ENCODE assay signal across 23 cellular contexts in the genomic region with DNA sequence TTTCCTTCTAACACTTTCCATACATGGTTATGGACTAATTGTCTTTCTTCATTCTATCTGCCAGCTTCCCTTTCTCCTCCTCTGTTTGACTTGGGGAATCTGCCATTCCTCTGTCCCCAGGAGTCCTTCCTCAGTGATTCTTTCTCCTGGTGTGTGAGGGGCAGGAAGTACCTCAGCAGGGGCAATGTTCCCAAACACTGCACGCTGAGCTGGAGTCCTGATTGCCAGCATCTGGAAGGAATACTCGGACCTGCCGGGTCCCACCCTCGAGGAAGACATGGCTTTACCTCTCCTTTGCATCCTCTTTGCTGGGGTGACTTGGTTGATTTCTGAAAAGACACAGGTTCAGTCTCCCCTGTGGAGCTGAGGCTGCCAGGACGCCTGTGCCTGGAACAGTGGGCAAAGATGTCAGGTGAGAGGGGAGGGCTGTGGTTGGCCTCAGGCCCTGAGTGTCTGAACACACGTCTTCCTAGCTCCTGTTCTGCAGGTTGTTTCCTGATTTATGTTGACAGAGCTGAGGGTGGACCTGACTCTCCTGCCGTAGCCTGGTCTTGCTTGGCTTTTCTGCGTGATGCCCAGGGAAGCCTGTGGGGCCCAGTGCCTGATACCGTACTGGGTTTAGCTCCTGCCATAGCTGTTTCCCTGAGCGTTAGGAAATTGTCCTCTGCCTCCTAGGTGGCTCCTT. TPM values are rescaled to one million over a fixed set of nuclear protein-coding genes. Genes with fewer than 3 reads are reported as not detected.
DNase-seq lines count a peak whose midpoint lies in the region; ATAC-seq and TF ChIP-seq lines count a peak whose summit lies in the region.
"Had no signal": no experiment of that assay in that cellular context is flagged by ENCODE, and none has a peak within 500 bp of the region (broad histone marks: within the 10 kb centered on the region; RNA-seq: fewer than 3 reads in every experiment).

No MANE protein-coding gene starts in this region.

- peaks cover 22% of the 10 kb centered on the region for H3K4me1 Mint-ChIP-seq in T-helper 1 cell treated with Interleukin-12 subunit alpha and Interleukin-12 subunit beta and Interleukin-4 antibody, amounts not matched to agents 30 μg/mL and 1 μg/mL, for 36 hours (ENCODE audit: low read depth)
- peaks cover 50% of the 10 kb centered on the region for H3K4me1 Mint-ChIP-seq in brain
- H3K4me1 Mint-ChIP-seq in naive thymus-derived CD8-positive, alpha-beta T cell, result peaks cover 14 to 39% (median 29%) of the 10 kb centered on the region in 4 donors
- H3K4me1 Mint-ChIP-seq in T-cell, result peaks cover 21 to 33% (median 24%) of the 10 kb centered on the region in 3 donors

- H3K27me3 Mint-ChIP-seq in T-helper 1 cell treated with Interleukin-12 subunit alpha and Interleukin-12 subunit beta and Interleukin-4 antibody, amounts not matched to agents 30 μg/mL and 1 μg/mL, for 36 hours (ENCODE audit: low read depth), result no peaks in the 10 kb centered on the region
- H3K27me3 Mint-ChIP-seq in brain (peaks cover 4% of the 10 kb centered on the region), T-cell (no peaks in the 10 kb centered on the region)
- H3K27me3 Mint-ChIP-seq in naive thymus-derived CD8-positive, alpha-beta T cell, result no peaks in the 10 kb centered on the region
- H3K27me3 Mint-ChIP-seq: CD4-positive, alpha-beta memory T cell had no signal

- H3K27ac ChIP-seq in HEK293 (ENCODE audit: extremely low read depth, low read depth, low read length), result no peak overlapping the region
- H3K27ac ChIP-seq: body of pancreas had no signal

- no peaks in the 10 kb centered on the region for H3K9me3 ChIP-seq in HEK293 (ENCODE audit: control insufficient read depth, insufficient read depth, low read depth, low read length)
- H3K9me3 ChIP-seq: body of pancreas had no signal

- no peak overlapping the region for H3K4me3 ChIP-seq in HEK293 (ENCODE audit: low read depth, low read length)
- H3K4me3 ChIP-seq: body of pancreas, skin epidermis had no signal

- no peaks in the 10 kb centered on the region for H3K9me3 Mint-ChIP-seq in T-helper 1 cell treated with Interleukin-12 subunit alpha and Interleukin-12 subunit beta and Interleukin-4 antibody, amounts not matched to agents 30 μg/mL and 1 μg/mL, for 36 hours
- H3K9me3 Mint-ChIP-seq in brain (peaks cover 0 to 5% (median 2%) of the 10 kb centered on the region in 5 experiments), T-cell (no peaks in the 10 kb centered on the region)
- H3K9me3 Mint-ChIP-seq in naive thymus-derived CD8-positive, alpha-beta T cell, result no peaks in the 10 kb centered on the region

- H3K36me3 Mint-ChIP-seq in T-helper 1 cell treated with Interleukin-12 subunit alpha and Interleukin-12 subunit beta and Interleukin-4 antibody, amounts not matched to agents 30 μg/mL and 1 μg/mL, for 36 hours (ENCODE audit: low read depth), result peaks cover 17% of the 10 kb centered on the region
- H3K36me3 Mint-ChIP-seq in brain (peaks cover 18% of the 10 kb centered on the region), T-cell (peaks cover 4% of the 10 kb centered on the region)
- H3K36me3 Mint-ChIP-seq in naive thymus-derived CD8-positive, alpha-beta T cell, result peaks cover 0 to 9% (median 3%) of the 10 kb centered on the region in 3 donors

- TF ChIP-seq CTCF in HEK293 (tag by site-specific recombination; IDR thresholded peaks at IDR 0.05), result no peak
- no peak for TF ChIP-seq CTCF in brain (conservative IDR thresholded peaks at IDR 0.05)

- no peak overlapping the region for H3K4me3 Mint-ChIP-seq in T-helper 1 cell treated with Interleukin-12 subunit alpha and Interleukin-12 subunit beta and Interleukin-4 antibody, amounts not matched to agents 30 μg/mL and 1 μg/mL, for 36 hours
- H3K4me3 Mint-ChIP-seq in brain, result peak overlapping the region; percentile 30 to 74 (median 57)
- peak overlapping the region in 5 of 10 donors; percentile 29 to 71 (median 33) for H3K4me3 Mint-ChIP-seq in naive thymus-derived CD8-positive, alpha-beta T cell
- H3K4me3 Mint-ChIP-seq in T-cell, result peak overlapping the region in 1 of 3 donors; percentile 22

- peaks cover 0 to 18% of the 10 kb centered on the region in 2 experiments; a peak in 2 of 3 replicates for H3K36me3 ChIP-seq in HEK293 (ENCODE audit: control insufficient read depth in 2 of 2, insufficient read depth in 1 of 2, low read length in 2 of 2)

- POLR2A ChIA-PET in HEK293 (lab: Yijun Ruan, JAX), result interaction anchor here (1.1 kb wide), 1 partner anchor 140 kb away, joined by 3 read pairs; no protein-coding TSS in a partner anchor
- POLR2A ChIA-PET in naive thymus-derived CD8-positive, alpha-beta T cell (lab: Charles Lee), result interaction anchor here (0.5 to 0.6 kb wide), 2 partner anchors 1206 to 1564 kb away, joined by 3 to 8 read pairs; no protein-coding TSS in a partner anchor
- POLR2A ChIA-PET in T-cell (lab: Charles Lee), result no interaction called here

- ATAC-seq in naive thymus-derived CD8-positive, alpha-beta T cell, result no peak
- ATAC-seq in HG03045 (IDR thresholded peaks at IDR 0.05; ENCODE audit: unreplicated experiment), result no peak
- no peak for ATAC-seq in T-cell (replicated peaks in 1 of 4)
- ATAC-seq: body of pancreas; Right ventricle myocardium inferior; stimulated activated naive CD8-positive, alpha-beta T cell treated with anti-CD3 and anti-CD28 coated beads, Interleukin-15, Interleukin-2, amounts not matched to agents 100 U/mL and 50 U/mL, for 24 hours had no signal

- CTCF ChIA-PET in HEK293 (lab: Yijun Ruan, JAX) (interaction anchor here (0.6 to 0.9 kb wide), 2 partner anchors 11 to 13 kb away, joined by 3 read pairs; no protein-coding TSS in a partner anchor), T-cell (lab: Charles Lee) (no interaction called here)

- peak overlapping the region; percentile 64 for H3K27ac Mint-ChIP-seq in T-helper 1 cell treated with Interleukin-12 subunit alpha and Interleukin-12 subunit beta and Interleukin-4 antibody, amounts not matched to agents 30 μg/mL and 1 μg/mL, for 36 hours
- H3K27ac Mint-ChIP-seq in brain, result peak overlapping the region; percentile 12 to 84 (median 47)
- H3K27ac Mint-ChIP-seq in naive thymus-derived CD8-positive, alpha-beta T cell, result peak overlapping the region in 8 of 10 donors; percentile 39 to 82 (median 68)
- H3K27ac Mint-ChIP-seq in T-cell, result peak overlapping the region in 1 of 2 donors; percentile 38

- DNase-seq in T-helper 1 cell (no peak), T-cell (no peak), NCI-H2171 (lab: John Stamatoyannopoulos, UW) (no peak)
- DNase-seq in naive thymus-derived CD8-positive, alpha-beta T cell, result no peak
- DNase-seq: 8988T; activated CD8-positive, alpha-beta memory T cell treated with anti-CD3 and anti-CD28 coated beads for 24 hours; activated effector memory CD4-positive, alpha-beta T cell treated with anti-CD3 and anti-CD28 coated beads, Interleukin-2, amount 50 U/mL, for 16 hours; body of pancreas; CD4-positive, alpha-beta memory T cell; effector CD4-positive, alpha-beta T cell; GOT3; hypothalamus; NCI-H1048; NCI-H82; occipital lobe; stimulated activated naive CD8-positive, alpha-beta T cell treated with anti-CD3 and anti-CD28 coated beads, Interleukin-15, Interleukin-2, amounts not matched to agents 100 U/mL and 50 U/mL, for 24 hours had no signal

- 0 out of 2 replicates have a peak, but pooled peaks cover 2% of the 10 kb centered on the region for H3K4me1 ChIP-seq in HEK293 (ENCODE audit: control insufficient read depth, insufficient read depth, low read length)

TF ChIP-seq in HEK293, 187 proteins besides CTCF, POLR2A, EP300 and RAD21:
- no peak for TF ChIP-seq SP3 (tag by site-specific recombination; IDR thresholded peaks at IDR 0.05)
- peak; percentile 82 for TF ChIP-seq ZIC2 (tag by site-specific recombination; IDR thresholded peaks at IDR 0.05)
- 0 out of 2 replicates have a peak, but pooled peaks have one; percentile 43 for TF ChIP-seq ZNF600 (tag by site-specific recombination; IDR thresholded peaks at IDR 0.05)

RNA-seq across cellular contexts. Expression of a gene that starts 4.3 kb away (rescaled TPM):
- polyA plus RNA-seq in brain (ENCODE audit: insufficient read depth, low read depth, low replicate concordance), result 1,055 TPM
- total RNA-seq in naive thymus-derived CD8-positive, alpha-beta T cell, result 10 to 100 TPM; 94.9 to 95.2 TPM
- 100 to 1,000 TPM; 319 to 428 (median 392) TPM for polyA plus RNA-seq in naive thymus-derived CD8-positive, alpha-beta T cell
- 100 to 1,000 TPM; 108 to 152 (median 125) TPM for total RNA-seq in T-cell

RNA-seq across cellular contexts. Expression of a gene that starts 7.5 kb away (rescaled TPM):
- 215 TPM for polyA plus RNA-seq in brain (ENCODE audit: insufficient read depth, low read depth, low replicate concordance)
- total RNA-seq in naive thymus-derived CD8-positive, alpha-beta T cell, result 10 to 100 TPM; 69.6 to 75.8 TPM
- polyA plus RNA-seq in naive thymus-derived CD8-positive, alpha-beta T cell, result 100 to 1,000 TPM; 109 to 121 (median 115) TPM
- total RNA-seq in T-cell, result 10 to 100 TPM; 63.1 to 76.7 (median 67.2) TPM

RNA-seq across cellular contexts. Expression of a gene that starts 39.9 kb away (rescaled TPM):
- polyA plus RNA-seq in brain (ENCODE audit: insufficient read depth, low read depth, low replicate concordance), result 15.8 TPM
- total RNA-seq in naive thymus-derived CD8-positive, alpha-beta T cell, result 10 to 100 TPM; 24.2 to 28.0 TPM
- 10 to 100 TPM in 2 of 3 donors, 1 to 10 TPM in 1; 6.2 to 14.6 (median 11.7) TPM for polyA plus RNA-seq in naive thymus-derived CD8-positive, alpha-beta T cell
- 10 to 100 TPM; 19.0 to 27.5 (median 23.5) TPM for total RNA-seq in T-cell

RNA-seq across cellular contexts. Expression of a gene that starts 57.0 kb away (rescaled TPM):
- polyA plus RNA-seq in brain (ENCODE audit: insufficient read depth, low read depth, low replicate concordance), result 27.0 TPM
- total RNA-seq in naive thymus-derived CD8-positive, alpha-beta T cell, result not detected
- not detected for polyA plus RNA-seq in naive thymus-derived CD8-positive, alpha-beta T cell
- total RNA-seq in T-cell, result not detected
- total RNA-seq: CD4-positive, alpha-beta memory T cell; lung microvascular endothelial cell had no signal
- polyA plus RNA-seq: CD4-positive, alpha-beta memory T cell had no signal

Comparison
In these comparisons a context has a peak if more than half of its experiments do, and no peak if none do; other contexts are left out.
1. POLR2A ChIA-PET loops: an anchor here in HEK293 (1.1 kb wide) and naive thymus-derived CD8-positive, alpha-beta T cell (0.5 to 0.6 kb wide); none called in T-cell.